Comparison of ENCODE assay signal across 8 cellular contexts in genomic region chr19:1275260-1275975, GRCh38. TPM values are rescaled to one million over a fixed set of nuclear protein-coding genes. Genes with fewer than 3 reads are reported as not detected.
DNase-seq lines count a peak whose midpoint lies in the region; TF ChIP-seq lines count a peak whose summit lies in the region.

TSS of gene FAM174C (plus strand) at chr19:1275530. CDS start at chr19:1275550, 20 bp downstream.

- H3K9me2 ChIP-seq in MM.1S (replicated peaks; ENCODE audit: insufficient read depth, low read length) = no peaks in the 10 kb centered on the region
- H3K9me2 ChIP-seq in neural cell (ENCODE audit: insufficient read depth, low read length) = no peaks in the 10 kb centered on the region

- TF ChIP-seq CTCF in MM.1S (IDR thresholded peaks at IDR 0.05; ENCODE audit: low read length) = no peak
- TF ChIP-seq CTCF in fibroblast of the aortic adventitia (IDR thresholded peaks at IDR 0.05; ENCODE audit: insufficient read depth, low read length) = no peak
- TF ChIP-seq CTCF in neural cell (IDR thresholded peaks at IDR 0.05; ENCODE audit: poor library complexity, severe bottlenecking) = peak; percentile 45
- no peak for TF ChIP-seq CTCF in stomach (IDR thresholded peaks at IDR 0.05)

- H3K9ac ChIP-seq in MM.1S (ENCODE audit: low read length) = peak within 1 kb of the TSS; percentile 97
- H3K9ac ChIP-seq in neural cell (ENCODE audit: low read length) = peak within 1 kb of the TSS; percentile 87

- DNase-seq in ELR (ENCODE audit: low read depth) (peak; percentile 99), HAP-1 (ENCODE audit: low spot score in 2 of 2) (peak; percentile 93 to 97), MM.1S (peak; percentile 99), SHP77 treated with DMSO at 0.1 percent for 48 hours (lab: John Stamatoyannopoulos, UW) (peak; percentile 80), fibroblast of the aortic adventitia (ENCODE audit: low read depth) (peak; percentile 95), stomach (peak; percentile 96)
- DNase-seq in activated effector memory CD4-positive, alpha-beta T cell treated with anti-CD3 and anti-CD28 coated beads, Interleukin-2, amount 50 U/mL, for 16 hours = peak; percentile 99

- no peak for TF ChIP-seq RAD21 in neural cell (conservative IDR thresholded peaks at IDR 0.05)

- H3K4me2 ChIP-seq in MM.1S (ENCODE audit: low read depth, low read length) = peak within 1 kb of the TSS; percentile 94
- peak within 1 kb of the TSS; percentile 84 for H3K4me2 ChIP-seq in neural cell (ENCODE audit: low read length)

- intact Hi-C loops in stomach (cut with DNase I; ENCODE audit: low total_unique reads) = no loop called here

- H3K9me3 ChIP-seq in HAP-1 (no peaks in the 10 kb centered on the region), MM.1S (replicated peaks; ENCODE audit: insufficient read depth, low read length) (no peaks in the 10 kb centered on the region), neural cell (ENCODE audit: low read length) (no peaks in the 10 kb centered on the region), stomach (no peaks in the 10 kb centered on the region)

- H3F3A ChIP-seq in MM.1S (ENCODE audit: insufficient read depth, low read length) (peaks cover 52% of the 10 kb centered on the region), neural cell (ENCODE audit: insufficient read depth, low read length, poor library complexity, severe bottlenecking) (no peaks in the 10 kb centered on the region)

- no peaks in the 10 kb centered on the region for H4K20me1 ChIP-seq in MM.1S (ENCODE audit: insufficient read depth, low read length)
- peaks cover 12% of the 10 kb centered on the region for H4K20me1 ChIP-seq in neural cell (ENCODE audit: insufficient read depth)

- 0 to 2% (median 0%) methylated on average over 28 to 98 of the region's 98 CpGs for WGBS in stomach, 5 donors

- H3K79me2 ChIP-seq in MM.1S (ENCODE audit: low read length) (peaks cover 72% of the 10 kb centered on the region), neural cell (replicated peaks; ENCODE audit: insufficient read depth, low read length) (peaks cover 21% of the 10 kb centered on the region)

- in situ Hi-C loops in HAP-1 (cut with MboI; ENCODE audit: low sequenced_read_pairs) = no loop called here

- H3K27me3 ChIP-seq in HAP-1 (ENCODE audit: low read depth) (no peaks in the 10 kb centered on the region), MM.1S (replicated peaks; ENCODE audit: insufficient read depth, low read length) (no peaks in the 10 kb centered on the region), neural cell (ENCODE audit: insufficient read depth, low read depth, low read length) (no peaks in the 10 kb centered on the region), stomach (no peaks in the 10 kb centered on the region)

- peak within 1 kb of the TSS; percentile 97 for H3K27ac ChIP-seq in MM.1S (ENCODE audit: low read length)
- peak within 1 kb of the TSS; percentile 93 for H3K27ac ChIP-seq in neural cell (ENCODE audit: low read length)
- peak within 1 kb of the TSS; percentile 97 to 100 (median 99) for H3K27ac ChIP-seq in stomach

- no peak for TF ChIP-seq POLR2A in stomach (IDR thresholded peaks at IDR 0.05)

- TF ChIP-seq EP300 in neural cell (conservative IDR thresholded peaks at IDR 0.05; ENCODE audit: poor library complexity, severe bottlenecking) (peak; percentile 76), stomach (IDR thresholded peaks at IDR 0.05) (no peak)

- H2AFZ ChIP-seq in MM.1S (ENCODE audit: low read length) (peak within 1 kb of the TSS; percentile 9; the same call in 1 of the 2 replicates), neural cell (ENCODE audit: low read depth, low read length) (peak within 1 kb of the TSS; percentile 37)

- H3K4me3 ChIP-seq in HAP-1 = peak within 1 kb of the TSS; percentile 53
- peak within 1 kb of the TSS; percentile 92 for H3K4me3 ChIP-seq in MM.1S (ENCODE audit: low read length)
- peak within 1 kb of the TSS; percentile 76 for H3K4me3 ChIP-seq in fibroblast of the aortic adventitia (ENCODE audit: low read depth, low read length)
- peak within 1 kb of the TSS; percentile 82 for H3K4me3 ChIP-seq in neural cell (ENCODE audit: low read length)
- H3K4me3 ChIP-seq in stomach = peak within 1 kb of the TSS; percentile 66 to 76 (median 68)

- H3K4me1 ChIP-seq in HAP-1 = peaks cover 31% of the 10 kb centered on the region
- peaks cover 22% of the 10 kb centered on the region for H3K4me1 ChIP-seq in MM.1S (ENCODE audit: low read length)
- peaks cover 55 to 79% (median 67%) of the 10 kb centered on the region in 4 donors for H3K4me1 ChIP-seq in stomach

- H3K36me3 ChIP-seq in HAP-1 (replicated peaks) (peaks cover 79% of the 10 kb centered on the region), MM.1S (replicated peaks; ENCODE audit: insufficient read depth, low read length) (peaks cover 37% of the 10 kb centered on the region), neural cell (ENCODE audit: insufficient read depth, low read length) (peaks cover 5% of the 10 kb centered on the region), stomach (peaks cover 59 to 79% (median 68%) of the 10 kb centered on the region in 4 donors)

TF ChIP-seq in neural cell, 6 proteins besides CTCF, POLR2A, EP300 and RAD21:
- TF ChIP-seq SMC3 (conservative IDR thresholded peaks at IDR 0.05; ENCODE audit: poor library complexity) (no peak), TAF1 (IDR thresholded peaks at IDR 0.05; ENCODE audit: low read depth) (no peak), POLR2AphosphoS5 (IDR thresholded peaks at IDR 0.05) (peak; percentile 44), REST (IDR thresholded peaks at IDR 0.05; ENCODE audit: borderline replicate concordance) (no peak), MXI1 (conservative IDR thresholded peaks at IDR 0.05; ENCODE audit: poor library complexity, severe bottlenecking) (peak; percentile 99), EZH2 (IDR thresholded peaks at IDR 0.05; ENCODE audit: borderline replicate concordance, insufficient read depth, low read length, poor library complexity, severe bottlenecking) (no peak)

RNA-seq across cellular contexts. Expression of gene FAM174C, which starts in this region (rescaled TPM):
- total RNA-seq in fibroblast of the aortic adventitia (ENCODE audit: low replicate concordance) = 25.2 and 123 TPM in 2 replicates
- 21.7 and 28.4 TPM in 2 replicates for polyA plus RNA-seq in neural cell
- 5.1 and 7.5 TPM in 2 replicates for polyA minus RNA-seq in neural cell
- total RNA-seq in stomach = 100 to 1,000 TPM in 2 of 5 donors, 10 to 100 TPM in 2, 1 to 10 TPM in 1; 6.2 to 240 (median 23.7) TPM
- 100 to 1,000 TPM in 1 of 3 donors, 10 to 100 TPM in 2; 75.8 to 102 (median 80.3) TPM for polyA plus RNA-seq in stomach

Comparison
In these comparisons a context has a peak if more than half of its experiments do, and no peak if none do; other contexts are left out.
1. Peak in every context shown above with its lines: DNase-seq, H3K4me3 ChIP-seq and H3K27ac ChIP-seq.